ENCODE assay signal across 11 cellular contexts in the genomic region with DNA sequence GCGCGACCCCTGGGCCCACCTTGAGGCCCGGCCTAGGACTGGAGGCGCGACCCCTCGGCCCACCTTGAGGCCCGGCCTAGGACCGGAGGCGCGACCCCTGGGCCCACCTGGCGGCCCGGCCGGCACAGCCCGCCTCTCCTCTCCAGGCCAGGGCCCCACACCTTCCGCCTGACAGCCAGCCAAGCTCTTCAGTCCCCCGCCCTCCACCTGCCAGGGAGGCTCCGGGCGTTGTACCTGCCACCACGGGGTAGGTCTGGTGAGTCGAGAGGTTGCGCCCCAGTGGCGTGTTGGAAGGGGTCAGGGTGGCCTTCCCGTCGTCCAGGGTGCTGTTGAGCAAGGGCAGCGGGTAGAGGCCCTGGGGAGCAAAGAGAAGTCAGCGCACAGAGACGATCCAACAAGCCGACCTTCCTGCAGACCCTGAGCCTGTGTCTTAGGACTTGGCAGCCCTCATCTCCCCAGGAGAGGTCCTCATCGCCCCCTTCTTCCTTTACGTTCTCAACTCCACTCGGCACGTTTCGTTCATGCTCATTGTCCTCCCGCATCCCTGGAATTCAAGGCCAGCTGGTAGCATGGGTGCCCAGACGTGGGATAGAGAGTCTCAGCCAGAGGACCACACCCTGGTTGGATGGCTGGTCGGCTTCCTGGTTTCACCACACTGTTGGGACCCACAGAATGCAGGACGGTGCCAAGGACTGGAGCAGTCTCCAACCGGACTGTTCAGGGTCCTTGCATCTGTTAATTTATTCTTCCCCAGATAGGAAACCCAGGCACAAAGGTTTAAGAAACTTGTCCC. TPM values are rescaled to one million over a fixed set of nuclear protein-coding genes. Genes with fewer than 3 reads are reported as not detected.
DNase-seq lines count a peak whose midpoint lies in the region; ATAC-seq and TF ChIP-seq lines count a peak whose summit lies in the region.
"Had no signal": no experiment of that assay in that cellular context is flagged by ENCODE, and none has a peak within 500 bp of the region (broad histone marks: within the 10 kb centered on the region; RNA-seq: fewer than 3 reads in every experiment).

No MANE protein-coding gene starts in this region.

- no peak for TF ChIP-seq CTCF in fibroblast of the aortic adventitia (IDR thresholded peaks at IDR 0.05; ENCODE audit: insufficient read depth, low read length)

- peak overlapping the region; percentile 62 for H3K4me2 ChIP-seq in GM23248 (ENCODE audit: unreplicated experiment)

- H3K9ac ChIP-seq in GM23248 = peak overlapping the region; percentile 84

- peaks cover 37% of the 10 kb centered on the region for H3K79me2 ChIP-seq in GM23248 (ENCODE audit: insufficient read depth)

- H3K4me3 ChIP-seq in GM23248 (peak overlapping the region; percentile 73), fibroblast of the aortic adventitia (ENCODE audit: low read depth, low read length) (peak overlapping the region; percentile 59), skeletal muscle cell (ENCODE audit: low read depth, low read length) (peak overlapping the region; percentile 54)

- H3K36me3 ChIP-seq in GM23248 (ENCODE audit: low read depth) = no peaks in the 10 kb centered on the region

- H2AFZ ChIP-seq in GM23248 = no peak overlapping the region

- WGBS in GM23248 (ENCODE audit: low coverage in 1 of 2, low lambda C conversion rate in 2 of 2, missing lambda C conversion rate in 2 of 2), 2 experiments = 51 to 59% methylated on average over 23 to 33 of the region's 38 CpGs

- H3F3A ChIP-seq in GM23248 (ENCODE audit: insufficient read depth) = peaks cover 30% of the 10 kb centered on the region

- DNase-seq in GM23248 = peak; percentile 43
- peak; percentile 28 for DNase-seq in RPMI8226
- DNase-seq in fibroblast of the aortic adventitia (ENCODE audit: low read depth) = no peak
- DNase-seq in skeletal muscle cell (ENCODE audit: low read depth) = no peak
- DNase-seq in midbrain (lab: John Stamatoyannopoulos, UW) = no peak
- DNase-seq: activated effector memory CD4-positive, alpha-beta T cell treated with Interleukin-2 at 50 U/mL for 16 hours; KG1; OCI-M1; retina had no signal

- H3K27me3 ChIP-seq in GM23248 (replicated peaks; ENCODE audit: insufficient read depth) = no peaks in the 10 kb centered on the region

- in situ Hi-C loops in GM23248 (cut with MboI) = no loop called here

- H3K9me2 ChIP-seq in GM23248 (ENCODE audit: insufficient read depth) = no peaks in the 10 kb centered on the region

- no peaks in the 10 kb centered on the region for H3K9me3 ChIP-seq in GM23248 (ENCODE audit: low read depth)

- peak overlapping the region; percentile 67 for H3K27ac ChIP-seq in GM23248

- ATAC-seq in GM21390 (IDR thresholded peaks at IDR 0.05; ENCODE audit: unreplicated experiment) (no peak), GM18517 (IDR thresholded peaks at IDR 0.05; ENCODE audit: unreplicated experiment) (no peak)

- H3K4me1 ChIP-seq in GM23248 (ENCODE audit: insufficient read depth) = peaks cover 48% of the 10 kb centered on the region

- H4K20me1 ChIP-seq in GM23248 (ENCODE audit: insufficient read depth) = no peaks in the 10 kb centered on the region

RNA-seq across cellular contexts. Expression of a gene that starts 42.2 kb away (rescaled TPM):
- total RNA-seq in GM23248 (2014; rRNA removed; shearing (Covaris generic)) = 2.1 and 5.8 TPM in 2 replicates
- 13.1 and 20.4 TPM in 2 replicates for polyA plus RNA-seq in GM23248 (2016; fragmentation: Nextera tagmentation; extraction: Ambion mirVana)
- 0.09 and 1.5 TPM in 2 replicates for total RNA-seq in fibroblast of the aortic adventitia (ENCODE audit: low replicate concordance)

Comparison
In these comparisons a context has a peak if more than half of its experiments do, and no peak if none do; other contexts are left out.
1. DNase-seq: peak in GM23248 (single experiment) and RPMI8226 (single experiment); none in fibroblast of the aortic adventitia (single experiment), skeletal muscle cell (single experiment) and midbrain (single experiment).
2. Peak in every context shown above with its lines, with median percentiles within 50 percentile points of each other: H3K4me3 ChIP-seq.